In genomic region chrX:30822068-30822671, GRCh38 we compare ENCODE assay signal across 8 cellular contexts.
A peak's percentile ranks its signal among the peaks of the same experiment; 100 is the strongest.
DNase-seq lines count a peak whose midpoint lies in the region; ATAC-seq, FAIRE-seq and TF ChIP-seq lines count a peak whose summit lies in the region.

No MANE protein-coding gene starts in this region.

- no peak overlapping the region for H4K91ac ChIP-seq in neuronal stem cell (ENCODE audit: low read depth, low read length, poor library complexity)

- no peak overlapping the region for H3K23ac ChIP-seq in neuronal stem cell (ENCODE audit: low read depth, low read length, poor library complexity)

- H3K4ac ChIP-seq in neuronal stem cell (ENCODE audit: low read length), result no peak overlapping the region

- peak; percentile 27 for TF ChIP-seq CTCF in epithelial cell of proximal tubule (conservative IDR thresholded peaks at IDR 0.05; ENCODE audit: low read depth, low read length)

- H3K79me1 ChIP-seq in neuronal stem cell (ENCODE audit: low read depth, low read length), result no peaks in the 10 kb centered on the region

- H3K4me3 ChIP-seq in epithelial cell of proximal tubule (ENCODE audit: low read depth, low read length) (no peak overlapping the region), neuronal stem cell (ENCODE audit: low read length in 2 of 2) (no peak overlapping the region)

- FAIRE-seq in GM12891 (lab: Jason Lieb, UNC), result peak; percentile 76

- no peak overlapping the region for H2BK12ac ChIP-seq in neuronal stem cell (ENCODE audit: low read length)

- no peak overlapping the region for H3K14ac ChIP-seq in neuronal stem cell (ENCODE audit: low read length)

- H2AK5ac ChIP-seq in neuronal stem cell (ENCODE audit: low read depth, low read length), result no peak overlapping the region

- DNase-seq in GM12891 (ENCODE audit: insufficient read length, low spot score), result no peak
- DNase-seq in KBM-7, result peak; percentile 72
- no peak for DNase-seq in epithelial cell of proximal tubule (ENCODE audit: low read depth)
- no peak for DNase-seq in NCI-H1092 (lab: John Stamatoyannopoulos, UW)
- DNase-seq in neuronal stem cell (ENCODE audit: low spot score), result no peak
- DNase-seq in G401 (ENCODE audit: low spot score), result no peak
- no peak for DNase-seq in epidermal melanocyte (ENCODE audit: insufficient read length, low spot score)

- in situ Hi-C loops in KBM-7 (cut with MboI; ENCODE audit: low pct_unique_long_range_greater_than_20kb, low sequenced_read_pairs) (loop anchor here (10.0 kb wide), 1 partner anchor 57 kb away; no protein-coding TSS in a partner anchor), G401 (cut with HindIII; ENCODE audit: low sequenced_read_pairs) (no loop called here)

- H3K36me3 ChIP-seq in neuronal stem cell (replicated peaks in 1 of 2; ENCODE audit: control insufficient read depth in 2 of 2, insufficient read depth in 2 of 2, low read length in 2 of 2), result no peaks in the 10 kb centered on the region

- ATAC-seq in GM21717 (IDR thresholded peaks at IDR 0.05; ENCODE audit: unreplicated experiment), result peak; percentile 79

- WGBS in neuronal stem cell (ENCODE audit: extremely low coverage in 2 of 2, insufficient read length in 2 of 2, insufficient replicate concordance in 1 of 2), 2 donors, result no CpG with 5 or more reads among the region's 3 CpGs

- H2BK120ac ChIP-seq in neuronal stem cell (ENCODE audit: low read depth, low read length), result no peak overlapping the region

- no peak overlapping the region for H2AFZ ChIP-seq in neuronal stem cell (ENCODE audit: low read length)

- H3K27me3 ChIP-seq in neuronal stem cell (ENCODE audit: control insufficient read depth in 3 of 3, insufficient read depth in 3 of 3, low read depth in 1 of 3, low read length in 3 of 3), result no peaks in the 10 kb centered on the region

- no peak for TF ChIP-seq POLR2A in GM12891 (IDR thresholded peaks at IDR 0.05; ENCODE audit: low read depth, low read length)

- no peak overlapping the region for H3K9ac ChIP-seq in neuronal stem cell (ENCODE audit: low read depth, low read length, poor library complexity)

- no peaks in the 10 kb centered on the region for H3K9me3 ChIP-seq in neuronal stem cell (replicated peaks in 1 of 2; ENCODE audit: control insufficient read depth in 2 of 2, insufficient read depth in 1 of 2, low read depth in 1 of 2, low read length in 2 of 2)

- H3K4me2 ChIP-seq in neuronal stem cell (ENCODE audit: insufficient read depth, low read length, poor library complexity, severe bottlenecking), result no peak overlapping the region

- no peaks in the 10 kb centered on the region for H3K4me1 ChIP-seq in neuronal stem cell (ENCODE audit: control insufficient read depth in 2 of 2, insufficient read depth in 1 of 2, low read depth in 1 of 2, low read length in 2 of 2)

- no peak overlapping the region for H3K18ac ChIP-seq in neuronal stem cell (ENCODE audit: low read length)

- H4K8ac ChIP-seq in neuronal stem cell (ENCODE audit: low read depth, low read length), result no peak overlapping the region

- H2BK5ac ChIP-seq in neuronal stem cell (ENCODE audit: low read length), result no peak overlapping the region

- H3K27ac ChIP-seq in neuronal stem cell (replicated peaks; ENCODE audit: low read length), result no peak overlapping the region

- no peak overlapping the region for H2BK15ac ChIP-seq in neuronal stem cell (ENCODE audit: low read length)

TF ChIP-seq in GM12891, 5 proteins besides CTCF, POLR2A, EP300 and RAD21:
- TF ChIP-seq POU2F2 (IDR thresholded peaks at IDR 0.05; ENCODE audit: low read depth, low read length) (no peak), SPI1 (IDR thresholded peaks at IDR 0.05; ENCODE audit: low read depth, low read length) (peak; percentile 94), POLR2AphosphoS5 (IDR thresholded peaks at IDR 0.05; ENCODE audit: low read depth, low read length) (no peak), PAX5 (IDR thresholded peaks at IDR 0.05; ENCODE audit: insufficient read depth, low read length, severe bottlenecking) (no peak), TAF1 (IDR thresholded peaks at IDR 0.05; ENCODE audit: low read depth, low read length) (no peak)
